Comparison of ENCODE assay signal across 1 cellular context in the genomic region with DNA sequence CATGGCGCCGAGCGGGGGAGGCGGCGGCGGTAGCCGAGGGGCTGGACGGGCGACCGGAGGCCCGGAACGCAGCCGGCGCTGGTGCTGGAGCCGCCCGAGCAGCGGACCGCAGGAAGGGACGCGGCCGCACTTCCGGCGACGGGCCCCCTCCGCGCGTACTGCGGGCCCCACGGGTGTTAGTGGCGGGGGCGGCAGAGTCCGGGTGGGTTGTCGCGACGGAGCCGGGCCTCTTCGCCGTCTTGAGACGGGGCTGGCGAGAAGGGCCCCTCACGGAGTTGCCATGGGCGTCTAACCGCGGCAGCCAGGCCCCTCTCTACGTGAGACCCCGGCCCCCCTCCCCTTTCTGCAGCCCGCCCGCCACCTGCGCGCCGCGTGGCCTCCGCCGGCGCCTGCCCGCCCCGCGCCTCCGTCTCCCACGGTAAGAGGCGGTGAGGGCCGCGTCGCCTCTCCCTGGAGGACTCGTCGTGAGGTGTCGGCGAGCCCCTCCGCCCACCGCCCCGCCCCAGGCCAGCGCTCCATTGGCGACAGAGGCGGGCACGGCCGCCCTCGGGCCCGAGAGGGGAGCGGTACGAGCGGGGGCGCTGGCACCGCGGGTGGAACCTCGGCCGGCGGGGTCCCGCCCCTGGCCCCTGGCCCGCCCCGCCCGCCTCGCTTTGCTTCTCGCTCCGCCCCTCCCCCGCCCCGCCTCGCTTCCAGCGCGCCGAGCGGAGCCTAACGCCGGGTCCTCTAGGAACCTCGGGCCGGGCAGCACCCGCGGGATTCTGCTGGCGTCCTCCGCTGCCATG.
TF ChIP-seq lines count a peak whose summit lies in the region.

A gene with protein sequence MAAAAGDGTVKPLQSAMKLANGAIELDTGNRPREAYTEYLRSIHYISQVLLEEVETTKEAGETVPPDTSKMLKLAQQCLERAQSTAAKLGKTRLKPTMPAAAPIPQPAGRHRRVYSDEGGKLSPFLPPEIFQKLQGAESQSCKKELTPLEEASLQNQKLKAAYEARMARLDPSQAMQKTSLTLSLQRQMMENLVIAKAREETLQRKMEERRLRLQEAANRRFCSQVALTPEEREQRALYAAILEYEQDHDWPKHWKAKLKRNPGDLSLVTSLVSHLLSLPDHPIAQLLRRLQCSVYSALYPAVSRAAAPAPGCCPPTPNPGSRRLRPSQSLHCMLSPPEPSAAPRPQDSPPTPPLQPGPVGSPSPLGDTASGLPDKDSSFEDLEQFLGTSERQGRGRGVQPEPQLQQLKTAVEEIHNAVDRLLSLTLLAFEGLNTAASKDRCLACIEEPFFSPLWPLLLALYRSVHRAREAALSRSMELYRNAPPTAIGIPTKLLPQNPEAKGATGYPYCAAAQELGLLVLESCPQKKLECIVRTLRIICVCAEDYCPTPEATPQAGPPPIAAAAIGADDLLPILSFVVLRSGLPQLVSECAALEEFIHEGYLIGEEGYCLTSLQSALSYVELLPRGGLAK (minus strand): TSS at position 40 of the 785 bp plus-strand sequence. CDS start 37 bp downstream, at position 3.
Gene ZNF276 (plus strand): TSS at position 679 of the 785 bp plus-strand sequence. CDS start 104 bp downstream, at position 783.

TF ChIP-seq in HepG2, 621 proteins besides CTCF, POLR2A, EP300 and RAD21 (continued from another document and continues in another):
- TF ChIP-seq STAT5B (CRISPR knock-in tag; IDR thresholded peaks at IDR 0.05), result peak; percentile 27; the same call in 1 of the 2 replicates
- no peak for TF ChIP-seq ZNF83 (CRISPR knock-in tag; IDR thresholded peaks at IDR 0.05; ENCODE audit: borderline replicate concordance)
- TF ChIP-seq ZBTB7B (CRISPR knock-in tag; IDR thresholded peaks at IDR 0.05), result peak; percentile 94; the same call in 1 of the 2 replicates
- TF ChIP-seq, protein P1, sequence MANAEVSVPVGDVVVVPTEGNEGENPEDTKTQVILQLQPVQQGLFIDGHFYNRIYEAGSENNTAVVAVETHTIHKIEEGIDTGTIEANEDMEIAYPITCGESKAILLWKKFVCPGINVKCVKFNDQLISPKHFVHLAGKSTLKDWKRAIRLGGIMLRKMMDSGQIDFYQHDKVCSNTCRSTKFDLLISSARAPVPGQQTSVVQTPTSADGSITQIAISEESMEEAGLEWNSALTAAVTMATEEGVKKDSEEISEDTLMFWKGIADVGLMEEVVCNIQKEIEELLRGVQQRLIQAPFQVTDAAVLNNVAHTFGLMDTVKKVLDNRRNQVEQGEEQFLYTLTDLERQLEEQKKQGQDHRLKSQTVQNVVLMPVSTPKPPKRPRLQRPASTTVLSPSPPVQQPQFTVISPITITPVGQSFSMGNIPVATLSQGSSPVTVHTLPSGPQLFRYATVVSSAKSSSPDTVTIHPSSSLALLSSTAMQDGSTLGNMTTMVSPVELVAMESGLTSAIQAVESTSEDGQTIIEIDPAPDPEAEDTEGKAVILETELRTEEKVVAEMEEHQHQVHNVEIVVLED (CRISPR knock-in tag; IDR thresholded peaks at IDR 0.05; ENCODE audit: borderline replicate concordance), result peak; percentile 83
- TF ChIP-seq STAG1 (CRISPR knock-in tag; IDR thresholded peaks at IDR 0.05), result no peak
- no peak; the same call in 1 of the 2 replicates for TF ChIP-seq TRIM24 (CRISPR knock-in tag; IDR thresholded peaks at IDR 0.05)
- TF ChIP-seq ZSCAN22 (CRISPR knock-in tag; IDR thresholded peaks at IDR 0.05), result 0 out of 2 replicates have a peak, but pooled peaks have one; percentile 62
- TF ChIP-seq ZNF652 (CRISPR knock-in tag; IDR thresholded peaks at IDR 0.05; ENCODE audit: borderline replicate concordance, low read depth), result 0 out of 2 replicates have a peak, but pooled peaks have one; percentile 26
- no peak for TF ChIP-seq ZNF598 (CRISPR knock-in tag; IDR thresholded peaks at IDR 0.05; ENCODE audit: borderline replicate concordance)
- no peak for TF ChIP-seq ZNF839 (CRISPR knock-in tag; IDR thresholded peaks at IDR 0.05; ENCODE audit: borderline replicate concordance)
- TF ChIP-seq, protein P2, sequence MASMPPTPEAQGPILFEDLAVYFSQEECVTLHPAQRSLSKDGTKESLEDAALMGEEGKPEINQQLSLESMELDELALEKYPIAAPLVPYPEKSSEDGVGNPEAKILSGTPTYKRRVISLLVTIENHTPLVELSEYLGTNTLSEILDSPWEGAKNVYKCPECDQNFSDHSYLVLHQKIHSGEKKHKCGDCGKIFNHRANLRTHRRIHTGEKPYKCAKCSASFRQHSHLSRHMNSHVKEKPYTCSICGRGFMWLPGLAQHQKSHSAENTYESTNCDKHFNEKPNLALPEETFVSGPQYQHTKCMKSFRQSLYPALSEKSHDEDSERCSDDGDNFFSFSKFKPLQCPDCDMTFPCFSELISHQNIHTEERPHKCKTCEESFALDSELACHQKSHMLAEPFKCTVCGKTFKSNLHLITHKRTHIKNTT (CRISPR knock-in tag; IDR thresholded peaks at IDR 0.05), result no peak
- TF ChIP-seq TAF1 (CRISPR knock-in tag; IDR thresholded peaks at IDR 0.05), result peak; percentile 86
- TF ChIP-seq SMARCE1 (IDR thresholded peaks at IDR 0.05; ENCODE audit: borderline replicate concordance), result no peak
- TF ChIP-seq ZNF777 (CRISPR knock-in tag; IDR thresholded peaks at IDR 0.05), result peak; percentile 88
- TF ChIP-seq ZNF720 (CRISPR knock-in tag; IDR thresholded peaks at IDR 0.05), result no peak
- TF ChIP-seq THAP9 (CRISPR knock-in tag; IDR thresholded peaks at IDR 0.05; ENCODE audit: borderline replicate concordance), result no peak
- TF ChIP-seq KAT7 (CRISPR knock-in tag; IDR thresholded peaks at IDR 0.05; ENCODE audit: borderline replicate concordance), result peak; percentile 87; the same call in 1 of the 2 replicates
- TF ChIP-seq ZNF557 (CRISPR knock-in tag; IDR thresholded peaks at IDR 0.05), result peak; percentile 64; the same call in 1 of the 2 replicates
- TF ChIP-seq ATF7 (IDR thresholded peaks at IDR 0.05), result no peak
- no peak; the same call in 1 of the 2 replicates for TF ChIP-seq ATF7 (CRISPR knock-in tag; IDR thresholded peaks at IDR 0.05)
- TF ChIP-seq, protein P3, sequence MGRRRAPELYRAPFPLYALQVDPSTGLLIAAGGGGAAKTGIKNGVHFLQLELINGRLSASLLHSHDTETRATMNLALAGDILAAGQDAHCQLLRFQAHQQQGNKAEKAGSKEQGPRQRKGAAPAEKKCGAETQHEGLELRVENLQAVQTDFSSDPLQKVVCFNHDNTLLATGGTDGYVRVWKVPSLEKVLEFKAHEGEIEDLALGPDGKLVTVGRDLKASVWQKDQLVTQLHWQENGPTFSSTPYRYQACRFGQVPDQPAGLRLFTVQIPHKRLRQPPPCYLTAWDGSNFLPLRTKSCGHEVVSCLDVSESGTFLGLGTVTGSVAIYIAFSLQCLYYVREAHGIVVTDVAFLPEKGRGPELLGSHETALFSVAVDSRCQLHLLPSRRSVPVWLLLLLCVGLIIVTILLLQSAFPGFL (CRISPR knock-in tag; IDR thresholded peaks at IDR 0.05), result peak; percentile 26; the same call in 1 of the 2 replicates
- no peak for TF ChIP-seq RBM22 (optimal IDR thresholded peaks at IDR 0.05; ENCODE audit: low read length)
- TF ChIP-seq NONO (IDR thresholded peaks at IDR 0.05), result no peak
- TF ChIP-seq NONO (CRISPR knock-in tag; conservative IDR thresholded peaks at IDR 0.05), result peak; percentile 91
- peak; percentile 80; the same call in 1 of the 2 replicates for TF ChIP-seq ZNF816 (CRISPR knock-in tag; IDR thresholded peaks at IDR 0.05; ENCODE audit: borderline replicate concordance)
- TF ChIP-seq, protein P4, sequence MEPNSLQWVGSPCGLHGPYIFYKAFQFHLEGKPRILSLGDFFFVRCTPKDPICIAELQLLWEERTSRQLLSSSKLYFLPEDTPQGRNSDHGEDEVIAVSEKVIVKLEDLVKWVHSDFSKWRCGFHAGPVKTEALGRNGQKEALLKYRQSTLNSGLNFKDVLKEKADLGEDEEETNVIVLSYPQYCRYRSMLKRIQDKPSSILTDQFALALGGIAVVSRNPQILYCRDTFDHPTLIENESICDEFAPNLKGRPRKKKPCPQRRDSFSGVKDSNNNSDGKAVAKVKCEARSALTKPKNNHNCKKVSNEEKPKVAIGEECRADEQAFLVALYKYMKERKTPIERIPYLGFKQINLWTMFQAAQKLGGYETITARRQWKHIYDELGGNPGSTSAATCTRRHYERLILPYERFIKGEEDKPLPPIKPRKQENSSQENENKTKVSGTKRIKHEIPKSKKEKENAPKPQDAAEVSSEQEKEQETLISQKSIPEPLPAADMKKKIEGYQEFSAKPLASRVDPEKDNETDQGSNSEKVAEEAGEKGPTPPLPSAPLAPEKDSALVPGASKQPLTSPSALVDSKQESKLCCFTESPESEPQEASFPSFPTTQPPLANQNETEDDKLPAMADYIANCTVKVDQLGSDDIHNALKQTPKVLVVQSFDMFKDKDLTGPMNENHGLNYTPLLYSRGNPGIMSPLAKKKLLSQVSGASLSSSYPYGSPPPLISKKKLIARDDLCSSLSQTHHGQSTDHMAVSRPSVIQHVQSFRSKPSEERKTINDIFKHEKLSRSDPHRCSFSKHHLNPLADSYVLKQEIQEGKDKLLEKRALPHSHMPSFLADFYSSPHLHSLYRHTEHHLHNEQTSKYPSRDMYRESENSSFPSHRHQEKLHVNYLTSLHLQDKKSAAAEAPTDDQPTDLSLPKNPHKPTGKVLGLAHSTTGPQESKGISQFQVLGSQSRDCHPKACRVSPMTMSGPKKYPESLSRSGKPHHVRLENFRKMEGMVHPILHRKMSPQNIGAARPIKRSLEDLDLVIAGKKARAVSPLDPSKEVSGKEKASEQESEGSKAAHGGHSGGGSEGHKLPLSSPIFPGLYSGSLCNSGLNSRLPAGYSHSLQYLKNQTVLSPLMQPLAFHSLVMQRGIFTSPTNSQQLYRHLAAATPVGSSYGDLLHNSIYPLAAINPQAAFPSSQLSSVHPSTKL (CRISPR knock-in tag; IDR thresholded peaks at IDR 0.05), result 0 out of 2 replicates have a peak, but pooled peaks have one; percentile 43
- peak; percentile 75 for TF ChIP-seq XRCC5 (optimal IDR thresholded peaks at IDR 0.05; ENCODE audit: low read length)
- no peak for TF ChIP-seq IKZF1 (IDR thresholded peaks at IDR 0.05)
- TF ChIP-seq ZNF878 (CRISPR knock-in tag; IDR thresholded peaks at IDR 0.05), result no peak; the same call in 1 of the 2 replicates
- no peak for TF ChIP-seq RCOR2 (CRISPR knock-in tag; IDR thresholded peaks at IDR 0.05)
- peak; percentile 10; the same call in 1 of the 2 replicates for TF ChIP-seq ZBTB38 (CRISPR knock-in tag; IDR thresholded peaks at IDR 0.05)
- peak; percentile 83 for TF ChIP-seq KAT8 (CRISPR knock-in tag; IDR thresholded peaks at IDR 0.05)
- TF ChIP-seq GPN1 (CRISPR knock-in tag; IDR thresholded peaks at IDR 0.05; ENCODE audit: borderline replicate concordance), result no peak
- TF ChIP-seq, protein P5, sequence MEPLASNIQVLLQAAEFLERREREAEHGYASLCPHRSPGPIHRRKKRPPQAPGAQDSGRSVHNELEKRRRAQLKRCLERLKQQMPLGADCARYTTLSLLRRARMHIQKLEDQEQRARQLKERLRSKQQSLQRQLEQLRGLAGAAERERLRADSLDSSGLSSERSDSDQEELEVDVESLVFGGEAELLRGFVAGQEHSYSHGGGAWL (CRISPR knock-in tag; IDR thresholded peaks at IDR 0.05), result peak; percentile 88
- TF ChIP-seq ZNF780A (CRISPR knock-in tag; IDR thresholded peaks at IDR 0.05), result peak; percentile 66; the same call in 1 of the 2 replicates
- TF ChIP-seq ZNF563 (CRISPR knock-in tag; IDR thresholded peaks at IDR 0.05), result peak; percentile 91
- no peak for TF ChIP-seq RNF219 (CRISPR knock-in tag; IDR thresholded peaks at IDR 0.05)
- peak; percentile 78 for TF ChIP-seq ZNF18 (CRISPR knock-in tag; IDR thresholded peaks at IDR 0.05; ENCODE audit: insufficient replicate concordance)
- TF ChIP-seq ZNF138 (CRISPR knock-in tag; IDR thresholded peaks at IDR 0.05; ENCODE audit: low read depth), result no peak; the same call in none of the 2 replicates
- TF ChIP-seq ZNF414 (CRISPR knock-in tag; IDR thresholded peaks at IDR 0.05), result no peak; the same call in 1 of the 2 replicates
